1 cellular context compared by ENCODE assay signal in genomic region chr2:230871361-230872150, GRCh38.
TF ChIP-seq lines count a peak whose summit lies in the region.

No MANE protein-coding gene starts in this region.

TF ChIP-seq in GM23338, 12 proteins besides CTCF, POLR2A, EP300 and RAD21:
- TF ChIP-seq EZH2phosphoT487 (IDR thresholded peaks at IDR 0.05; ENCODE audit: unreplicated experiment) (no peak), ETS1 (IDR thresholded peaks at IDR 0.05) (no peak), NANOG (IDR thresholded peaks at IDR 0.05; ENCODE audit: borderline replicate concordance) (no peak), ZNF114 (CRISPR knock-in tag; IDR thresholded peaks at IDR 0.05) (no peak), ZNF331 (CRISPR knock-in tag; IDR thresholded peaks at IDR 0.05; ENCODE audit: low read depth) (no peak), REST (IDR thresholded peaks at IDR 0.05; ENCODE audit: unreplicated experiment) (no peak), POLR2AphosphoS5 (IDR thresholded peaks at IDR 0.05; ENCODE audit: low read depth) (no peak), JUNB (IDR thresholded peaks at IDR 0.05; ENCODE audit: unreplicated experiment) (no peak), EZH2 (IDR thresholded peaks at IDR 0.05; ENCODE audit: low read depth, unreplicated experiment) (no peak), STAT1 (IDR thresholded peaks at IDR 0.05; ENCODE audit: unreplicated experiment) (no peak), CREB1 (CRISPR knock-in tag; IDR thresholded peaks at IDR 0.05; ENCODE audit: low read depth) (no peak)
- TF ChIP-seq, protein P1, sequence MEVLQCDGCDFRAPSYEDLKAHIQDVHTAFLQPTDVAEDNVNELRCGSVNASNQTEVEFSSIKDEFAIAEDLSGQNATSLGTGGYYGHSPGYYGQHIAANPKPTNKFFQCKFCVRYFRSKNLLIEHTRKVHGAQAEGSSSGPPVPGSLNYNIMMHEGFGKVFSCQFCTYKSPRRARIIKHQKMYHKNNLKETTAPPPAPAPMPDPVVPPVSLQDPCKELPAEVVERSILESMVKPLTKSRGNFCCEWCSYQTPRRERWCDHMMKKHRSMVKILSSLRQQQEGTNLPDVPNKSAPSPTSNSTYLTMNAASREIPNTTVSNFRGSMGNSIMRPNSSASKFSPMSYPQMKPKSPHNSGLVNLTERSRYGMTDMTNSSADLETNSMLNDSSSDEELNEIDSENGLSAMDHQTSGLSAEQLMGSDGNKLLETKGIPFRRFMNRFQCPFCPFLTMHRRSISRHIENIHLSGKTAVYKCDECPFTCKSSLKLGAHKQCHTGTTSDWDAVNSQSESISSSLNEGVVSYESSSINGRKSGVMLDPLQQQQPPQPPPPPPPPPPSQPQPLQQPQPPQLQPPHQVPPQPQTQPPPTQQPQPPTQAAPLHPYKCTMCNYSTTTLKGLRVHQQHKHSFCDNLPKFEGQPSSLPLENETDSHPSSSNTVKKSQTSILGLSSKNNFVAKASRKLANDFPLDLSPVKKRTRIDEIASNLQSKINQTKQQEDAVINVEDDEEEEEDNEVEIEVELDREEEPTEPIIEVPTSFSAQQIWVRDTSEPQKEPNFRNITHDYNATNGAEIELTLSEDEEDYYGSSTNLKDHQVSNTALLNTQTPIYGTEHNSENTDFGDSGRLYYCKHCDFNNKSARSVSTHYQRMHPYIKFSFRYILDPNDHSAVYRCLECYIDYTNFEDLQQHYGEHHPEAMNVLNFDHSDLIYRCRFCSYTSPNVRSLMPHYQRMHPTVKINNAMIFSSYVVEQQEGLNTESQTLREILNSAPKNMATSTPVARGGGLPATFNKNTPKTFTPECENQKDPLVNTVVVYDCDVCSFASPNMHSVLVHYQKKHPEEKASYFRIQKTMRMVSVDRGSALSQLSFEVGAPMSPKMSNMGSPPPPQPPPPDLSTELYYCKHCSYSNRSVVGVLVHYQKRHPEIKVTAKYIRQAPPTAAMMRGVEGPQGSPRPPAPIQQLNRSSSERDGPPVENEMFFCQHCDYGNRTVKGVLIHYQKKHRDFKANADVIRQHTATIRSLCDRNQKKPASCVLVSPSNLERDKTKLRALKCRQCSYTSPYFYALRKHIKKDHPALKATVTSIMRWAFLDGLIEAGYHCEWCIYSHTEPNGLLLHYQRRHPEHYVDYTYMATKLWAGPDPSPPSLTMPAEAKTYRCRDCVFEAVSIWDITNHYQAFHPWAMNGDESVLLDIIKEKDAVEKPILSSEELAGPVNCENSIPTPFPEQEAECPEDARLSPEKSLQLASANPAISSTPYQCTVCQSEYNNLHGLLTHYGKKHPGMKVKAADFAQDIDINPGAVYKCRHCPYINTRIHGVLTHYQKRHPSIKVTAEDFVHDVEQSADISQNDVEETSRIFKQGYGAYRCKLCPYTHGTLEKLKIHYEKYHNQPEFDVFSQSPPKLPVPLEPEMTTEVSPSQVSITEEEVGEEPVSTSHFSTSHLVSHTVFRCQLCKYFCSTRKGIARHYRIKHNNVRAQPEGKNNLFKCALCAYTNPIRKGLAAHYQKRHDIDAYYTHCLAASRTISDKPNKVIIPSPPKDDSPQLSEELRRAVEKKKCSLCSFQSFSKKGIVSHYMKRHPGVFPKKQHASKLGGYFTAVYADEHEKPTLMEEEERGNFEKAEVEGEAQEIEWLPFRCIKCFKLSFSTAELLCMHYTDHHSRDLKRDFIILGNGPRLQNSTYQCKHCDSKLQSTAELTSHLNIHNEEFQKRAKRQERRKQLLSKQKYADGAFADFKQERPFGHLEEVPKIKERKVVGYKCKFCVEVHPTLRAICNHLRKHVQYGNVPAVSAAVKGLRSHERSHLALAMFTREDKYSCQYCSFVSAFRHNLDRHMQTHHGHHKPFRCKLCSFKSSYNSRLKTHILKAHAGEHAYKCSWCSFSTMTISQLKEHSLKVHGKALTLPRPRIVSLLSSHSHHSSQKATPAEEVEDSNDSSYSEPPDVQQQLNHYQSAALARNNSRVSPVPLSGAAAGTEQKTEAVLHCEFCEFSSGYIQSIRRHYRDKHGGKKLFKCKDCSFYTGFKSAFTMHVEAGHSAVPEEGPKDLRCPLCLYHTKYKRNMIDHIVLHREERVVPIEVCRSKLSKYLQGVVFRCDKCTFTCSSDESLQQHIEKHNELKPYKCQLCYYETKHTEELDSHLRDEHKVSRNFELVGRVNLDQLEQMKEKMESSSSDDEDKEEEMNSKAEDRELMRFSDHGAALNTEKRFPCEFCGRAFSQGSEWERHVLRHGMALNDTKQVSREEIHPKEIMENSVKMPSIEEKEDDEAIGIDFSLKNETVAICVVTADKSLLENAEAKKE (CRISPR knock-in tag; IDR thresholded peaks at IDR 0.05), result no peak
